ENCODE assay signal across 13 cellular contexts in genomic region chr1:244839656-244840055, GRCh38. TPM values are rescaled to one million over a fixed set of nuclear protein-coding genes. Genes with fewer than 3 reads are reported as not detected.
DNase-seq lines count a peak whose midpoint lies in the region; ATAC-seq and TF ChIP-seq lines count a peak whose summit lies in the region.
"Had no signal": no experiment of that assay in that cellular context is flagged by ENCODE, and none has a peak within 500 bp of the region (broad histone marks: within the 10 kb centered on the region; RNA-seq: fewer than 3 reads in every experiment).

No MANE protein-coding gene starts in this region.

- no peak overlapping the region for H2BK5ac ChIP-seq in mesenchymal stem cell (ENCODE audit: low read depth, low read length, poor library complexity, severe bottlenecking)

- H3K9me3 ChIP-seq in CD4-positive, alpha-beta memory T cell (ENCODE audit: control insufficient read depth in 1 of 2, low read length in 2 of 2) = no peaks in the 10 kb centered on the region
- H3K9me3 ChIP-seq in mesenchymal stem cell (ENCODE audit: control insufficient read depth, low read length) (no peaks in the 10 kb centered on the region), testis (no peaks in the 10 kb centered on the region)
- H3K9me3 ChIP-seq: colonic mucosa, SJSA1 had no signal

- H3K14ac ChIP-seq in mesenchymal stem cell (ENCODE audit: low read length in 2 of 2) = no peak overlapping the region

- H3K27ac Mint-ChIP-seq in CD4-positive, alpha-beta memory T cell = peak overlapping the region; percentile 18 to 100 (median 53)
- peak overlapping the region; percentile 47; the same call in 1 of the 2 replicates for H3K27ac Mint-ChIP-seq in HFFc6
- peak overlapping the region; percentile 99 for H3K27ac Mint-ChIP-seq in activated CD4-positive, alpha-beta memory T cell treated with anti-CD3 and anti-CD28 coated beads for 36 hours

- no peaks in the 10 kb centered on the region for H3K27me3 Mint-ChIP-seq in CD4-positive, alpha-beta memory T cell
- H3K27me3 Mint-ChIP-seq in HFFc6 (ENCODE audit: insufficient read depth) = no peaks in the 10 kb centered on the region
- H3K27me3 Mint-ChIP-seq in activated CD4-positive, alpha-beta memory T cell treated with anti-CD3 and anti-CD28 coated beads for 36 hours = no peaks in the 10 kb centered on the region

- H2BK12ac ChIP-seq in mesenchymal stem cell (ENCODE audit: low read length in 2 of 2) = no peak overlapping the region

- H3K4me3 Mint-ChIP-seq in CD4-positive, alpha-beta memory T cell = peak overlapping the region in 2 of 8 donors; percentile 5 to 42
- no peak overlapping the region; the same call in 1 of the 2 replicates for H3K4me3 Mint-ChIP-seq in HFFc6
- peak overlapping the region; percentile 10 for H3K4me3 Mint-ChIP-seq in activated CD4-positive, alpha-beta memory T cell treated with anti-CD3 and anti-CD28 coated beads for 36 hours

- H2AFZ ChIP-seq in mesenchymal stem cell (ENCODE audit: low read depth, low read length) = no peak overlapping the region

- TF ChIP-seq POLR2A in testis (IDR thresholded peaks at IDR 0.05) = no peak

- H3K23ac ChIP-seq in mesenchymal stem cell (ENCODE audit: low read length in 2 of 2) = no peak overlapping the region

- DNase-seq in CD4-positive, alpha-beta memory T cell = no peak
- DNase-seq in HFFc6 = no peak
- DNase-seq in activated CD4-positive, alpha-beta memory T cell treated with anti-CD3 and anti-CD28 coated beads for 36 hours = no peak
- no peak for DNase-seq in mesenchymal stem cell
- DNase-seq in hepatic stellate cell (ENCODE audit: low spot score) = no peak
- DNase-seq in testis = no peak
- DNase-seq: colonic mucosa, HCEC 1CT, NCI-H2081 treated with DMSO at 0.1 percent for 48 hours had no signal

- H2AK5ac ChIP-seq in mesenchymal stem cell (ENCODE audit: low read length, severe bottlenecking) = no peak overlapping the region

- peaks cover 62% of the 10 kb centered on the region for H3K4me1 ChIP-seq in CD4-positive, alpha-beta memory T cell (ENCODE audit: insufficient read depth, low read length)
- H3K4me1 ChIP-seq in mesenchymal stem cell (ENCODE audit: control insufficient read depth, insufficient read depth, low read depth, low read length) (peaks cover 2% of the 10 kb centered on the region), testis (peaks cover 5% of the 10 kb centered on the region)

- no peak overlapping the region for H2BK15ac ChIP-seq in mesenchymal stem cell (ENCODE audit: low read depth, poor library complexity, severe bottlenecking)

- no peaks in the 10 kb centered on the region for H3K27me3 ChIP-seq in CD4-positive, alpha-beta memory T cell (ENCODE audit: insufficient read depth, low read length)
- H3K27me3 ChIP-seq in mesenchymal stem cell (ENCODE audit: control insufficient read depth in 1 of 2, insufficient read depth in 1 of 2, low read length in 2 of 2) (no peaks in the 10 kb centered on the region), testis (no peaks in the 10 kb centered on the region)
- H3K27me3 ChIP-seq: colonic mucosa, SJSA1 had no signal

- H3K4ac ChIP-seq in mesenchymal stem cell (ENCODE audit: low read depth in 1 of 2, low read length in 2 of 2) = no peak overlapping the region

- no peak overlapping the region for H4K91ac ChIP-seq in mesenchymal stem cell (ENCODE audit: low read length)

- no peaks in the 10 kb centered on the region for H3K79me1 ChIP-seq in mesenchymal stem cell (replicated peaks; ENCODE audit: low read length, poor library complexity, severe bottlenecking)

- H3K9ac ChIP-seq in mesenchymal stem cell (ENCODE audit: low read length) = no peak overlapping the region

- H3K36me3 Mint-ChIP-seq in CD4-positive, alpha-beta memory T cell = peaks cover 48 to 73% of the 10 kb centered on the region in 2 donors
- peaks cover 50% of the 10 kb centered on the region for H3K36me3 Mint-ChIP-seq in HFFc6 (ENCODE audit: low read depth)
- peaks cover 69% of the 10 kb centered on the region for H3K36me3 Mint-ChIP-seq in activated CD4-positive, alpha-beta memory T cell treated with anti-CD3 and anti-CD28 coated beads for 36 hours

- no peak overlapping the region for H2BK120ac ChIP-seq in mesenchymal stem cell (ENCODE audit: low read depth, low read length)

- H3K9me3 Mint-ChIP-seq in CD4-positive, alpha-beta memory T cell = peaks cover 0 to 3% (median 0%) of the 10 kb centered on the region in 8 donors
- no peaks in the 10 kb centered on the region for H3K9me3 Mint-ChIP-seq in HFFc6
- no peaks in the 10 kb centered on the region for H3K9me3 Mint-ChIP-seq in activated CD4-positive, alpha-beta memory T cell treated with anti-CD3 and anti-CD28 coated beads for 36 hours

- H3K36me3 ChIP-seq in CD4-positive, alpha-beta memory T cell (ENCODE audit: insufficient read depth, low read length) = peaks cover 34% of the 10 kb centered on the region
- H3K36me3 ChIP-seq in mesenchymal stem cell (ENCODE audit: control insufficient read depth in 1 of 2, insufficient read depth in 2 of 2, low read depth in 1 of 2, low read length in 2 of 2) (peaks cover 8 to 72% of the 10 kb centered on the region in 2 experiments), testis (ENCODE audit: low read depth, missing control alignments) (no peaks in the 10 kb centered on the region)

- intact Hi-C loops in CD4-positive, alpha-beta memory T cell (cut with micrococcal nuclease) = no loop called here
- intact Hi-C loops in activated CD4-positive, alpha-beta memory T cell treated with anti-CD3 and anti-CD28 coated beads for 36 hours (cut with micrococcal nuclease) = loop anchor here (5.0 kb wide), 1 partner anchor 1582 kb away; the partner anchor contains the start of genes CEP170 and SDCCAG8
- intact Hi-C loops in testis (cut with DNase I; ENCODE audit: low total_unique reads) = no loop called here

- H3K4me1 Mint-ChIP-seq in CD4-positive, alpha-beta memory T cell = peaks cover 40 to 91% (median 58%) of the 10 kb centered on the region in 4 donors
- peaks cover 74% of the 10 kb centered on the region for H3K4me1 Mint-ChIP-seq in HFFc6 (ENCODE audit: low read depth)
- peaks cover 69% of the 10 kb centered on the region for H3K4me1 Mint-ChIP-seq in activated CD4-positive, alpha-beta memory T cell treated with anti-CD3 and anti-CD28 coated beads for 36 hours (ENCODE audit: low read depth)

- no peak for TF ChIP-seq CTCF in HFFc6 (IDR thresholded peaks at IDR 0.05)
- TF ChIP-seq CTCF in testis (IDR thresholded peaks at IDR 0.05) = no peak

- ATAC-seq in GM19395 (IDR thresholded peaks at IDR 0.05; ENCODE audit: unreplicated experiment) = no peak
- ATAC-seq in GM18498 (IDR thresholded peaks at IDR 0.05; ENCODE audit: unreplicated experiment) = no peak

- CTCF ChIA-PET in CD4-positive, alpha-beta memory T cell (lab: Charles Lee; ENCODE audit: partially characterized antibody) = interaction anchor here (1.6 to 8.4 kb wide), 3 partner anchors 13 to 24 kb away, joined by 5 to 97 read pairs (median 5); partner anchors contain the start of gene HNRNPU
- CTCF ChIA-PET in activated CD4-positive, alpha-beta memory T cell treated with anti-CD3 and anti-CD28 coated beads for 36 hours (lab: Charles Lee) = interaction anchor here (1.1 to 2.1 kb wide), 5 partner anchors 11 to 203 kb away, joined by 3 to 12 read pairs (median 4); partner anchors contain the start of gene HNRNPU

- no peak overlapping the region for H3K4me2 ChIP-seq in mesenchymal stem cell (ENCODE audit: low read length, poor library complexity, severe bottlenecking)

- no peak overlapping the region for H3K4me3 ChIP-seq in CD4-positive, alpha-beta memory T cell (ENCODE audit: low read length in 2 of 2)
- H3K4me3 ChIP-seq in mesenchymal stem cell (ENCODE audit: insufficient read depth in 1 of 2, low read depth in 1 of 2, low read length in 2 of 2) (no peak overlapping the region), testis (no peak overlapping the region)
- H3K4me3 ChIP-seq: colonic mucosa, SJSA1 had no signal

- H4K8ac ChIP-seq in mesenchymal stem cell (ENCODE audit: low read length) = no peak overlapping the region

- no peak overlapping the region for H3K18ac ChIP-seq in mesenchymal stem cell (ENCODE audit: low read depth in 1 of 2, low read length in 2 of 2)

- POLR2A ChIA-PET in CD4-positive, alpha-beta memory T cell (lab: Charles Lee; ENCODE audit: partially characterized antibody) = interaction anchor here (0.6 to 25.0 kb wide), 2 partner anchors 16 to 66 kb away, joined by 3 to 1465 read pairs; partner anchors contain the start of gene HNRNPU
- POLR2A ChIA-PET in activated CD4-positive, alpha-beta memory T cell treated with anti-CD3 and anti-CD28 coated beads for 36 hours (lab: Charles Lee) = interaction anchor here (1.1 to 8.5 kb wide), 3 partner anchors 8 to 21 kb away, joined by 3 to 219 read pairs (median 56); partner anchors contain the start of gene HNRNPU

- H3K27ac ChIP-seq in CD4-positive, alpha-beta memory T cell (ENCODE audit: low read depth, low read length) = no peak overlapping the region
- H3K27ac ChIP-seq in mesenchymal stem cell (ENCODE audit: low read length, poor library complexity, severe bottlenecking) (peak overlapping the region; percentile 16), testis (no peak overlapping the region)
- H3K27ac ChIP-seq: colonic mucosa, HL-60, SJSA1 had no signal

- no CpG with 5 or more reads among the region's 2 CpGs for WGBS in mesenchymal stem cell
- WGBS in testis, 2 donors = 79 to 82% methylated on average over 2 of the region's 2 CpGs

RNA-seq across cellular contexts. Expression of gene COX20, which starts 4.2 kb away (rescaled TPM):
- total RNA-seq in CD4-positive, alpha-beta memory T cell = 10 to 100 TPM; 31.3 to 32.9 TPM
- polyA plus RNA-seq in CD4-positive, alpha-beta memory T cell = 10 to 100 TPM; 42.8 to 65.7 TPM
- 10 to 100 TPM; 42.6 to 70.8 (median 58.9) TPM for total RNA-seq in HFFc6 (2021; fragmentation: NEBNext Ultra II Directional; extraction: Animal tissue kit (Norgen Biotek cat#: 25700))
- 10 to 100 TPM; 23.4 to 27.8 TPM for total RNA-seq in activated CD4-positive, alpha-beta memory T cell treated with anti-CD3 and anti-CD28 coated beads for 36 hours
- polyA plus RNA-seq in mesenchymal stem cell (2013, experiment 1 of 2) = 70.6 TPM
- 71.2 TPM for polyA plus RNA-seq in mesenchymal stem cell (2013, experiment 2 of 2)
- total RNA-seq in testis = 10 to 100 TPM; 41.6 to 60.6 TPM
- 52.3 TPM for polyA plus RNA-seq in testis (ENCODE audit: insufficient read depth, low read depth, low replicate concordance)

RNA-seq across cellular contexts. Expression of gene HNRNPU, which starts 24.7 kb away (rescaled TPM):
- total RNA-seq in CD4-positive, alpha-beta memory T cell = 100 to 1,000 TPM; 370 to 385 TPM
- polyA plus RNA-seq in CD4-positive, alpha-beta memory T cell = 100 to 1,000 TPM; 126 to 357 TPM
- 100 to 1,000 TPM; 266 to 344 (median 322) TPM for total RNA-seq in HFFc6 (2021; fragmentation: NEBNext Ultra II Directional; extraction: Animal tissue kit (Norgen Biotek cat#: 25700))
- 100 to 1,000 TPM; 410 to 421 TPM for total RNA-seq in activated CD4-positive, alpha-beta memory T cell treated with anti-CD3 and anti-CD28 coated beads for 36 hours
- 184 TPM for polyA plus RNA-seq in mesenchymal stem cell (2013, experiment 1 of 2)
- polyA plus RNA-seq in mesenchymal stem cell (2013, experiment 2 of 2) = 179 TPM
- 100 to 1,000 TPM; 378 to 467 TPM for total RNA-seq in testis
- 303 TPM for polyA plus RNA-seq in testis (ENCODE audit: insufficient read depth, low read depth, low replicate concordance)

Comparison
In these comparisons a context has a peak if more than half of its experiments do, and no peak if none do; other contexts are left out.
1. H3K27ac Mint-ChIP-seq: peak in every context shown above with its lines; median percentile 99 in activated CD4-positive, alpha-beta memory T cell treated with anti-CD3 and anti-CD28 coated beads for 36 hours; 53 in CD4-positive, alpha-beta memory T cell; 47 in HFFc6.